Comparison of ENCODE assay signal across 8 cellular contexts in the genomic region with DNA sequence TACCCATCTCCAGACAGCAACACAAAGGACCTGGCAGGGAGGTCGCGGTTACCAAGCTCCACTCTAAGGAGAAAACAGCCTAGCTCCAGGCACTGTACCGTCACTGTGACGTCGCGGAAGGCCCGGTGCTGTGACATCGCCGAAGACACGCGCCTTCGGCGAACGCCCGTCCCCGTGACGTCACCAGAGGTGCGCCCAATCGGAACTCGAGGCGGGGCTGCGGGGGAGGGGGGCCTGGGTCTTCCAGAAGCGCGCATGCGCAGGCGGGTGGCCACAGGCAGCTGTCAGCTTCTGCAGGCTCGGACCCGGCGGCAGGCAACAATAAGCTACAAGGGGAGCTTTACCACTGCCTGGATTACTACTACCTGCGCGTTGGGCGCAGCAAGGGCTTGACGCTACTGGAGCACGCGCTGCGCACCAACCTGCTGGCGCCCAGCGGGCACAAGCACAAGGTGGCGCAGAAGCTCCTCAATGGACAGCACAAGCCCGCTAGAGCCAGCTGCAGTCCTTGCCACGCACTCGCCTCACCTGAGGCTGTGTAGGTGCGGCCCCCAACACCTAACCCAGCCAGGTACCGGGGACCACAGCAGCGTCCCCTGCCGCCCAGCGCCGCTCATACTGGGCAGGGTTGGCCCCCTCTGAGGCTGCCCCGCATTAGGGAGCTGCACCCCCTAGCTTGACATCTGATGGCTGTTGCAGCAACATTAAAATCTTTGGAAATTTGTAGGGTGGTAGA.
A peak's percentile ranks its signal among the peaks of the same experiment; 100 is the strongest.
DNase-seq lines count a peak whose midpoint lies in the region; ATAC-seq, FAIRE-seq and TF ChIP-seq lines count a peak whose summit lies in the region.

No MANE protein-coding gene starts in this region.

- peak; percentile 76 for ATAC-seq in HG02840 (IDR thresholded peaks at IDR 0.05; ENCODE audit: low FRiP score, unreplicated experiment)

- no peak for FAIRE-seq in RCC 7860 (lab: Jason Lieb, UNC)

- no peaks in the 10 kb centered on the region for H3K27me3 ChIP-seq in GM06990 (replicated peaks; ENCODE audit: control insufficient read depth, insufficient read depth, low read length)

- peak; percentile 58 for TF ChIP-seq CTCF in GM06990 (IDR thresholded peaks at IDR 0.05; ENCODE audit: insufficient read depth, low read length, poor library complexity, severe bottlenecking)

- 9 to 16% methylated on average over 41 to 46 of the region's 49 CpGs for WGBS in mesodermal cell (ENCODE audit: insufficient coverage in 2 of 2), 2 experiments

- no peak overlapping the region for H3K27ac ChIP-seq in mesodermal cell (ENCODE audit: low read depth, low read length, severe bottlenecking)

- H3K4me3 ChIP-seq in GM06990 (replicated peaks; ENCODE audit: low read depth, low read length) (peak overlapping the region; percentile 48), mesodermal cell (ENCODE audit: extremely low read depth, insufficient read depth, low read length, poor library complexity, severe bottlenecking) (peak overlapping the region; percentile 31)

- peak; percentile 83 for DNase-seq in GM06990 (ENCODE audit: extremely low read depth, insufficient read length)
- peak; percentile 93 for DNase-seq in NCI-H510A (lab: John Stamatoyannopoulos, UW)
- DNase-seq in activated T-cell treated with anti-CD3 and anti-CD28 coated beads for 4 hours = peak; percentile 78
- DNase-seq in epidermal melanocyte (ENCODE audit: insufficient read length, low spot score) = peak; percentile 72
- DNase-seq in stimulated activated CD8-positive, alpha-beta memory T cell treated with anti-CD3 and anti-CD28 coated beads, Interleukin-12 subunit alpha, Interleukin-12 subunit beta, amount 100 ng/mL, for 4 hours (ENCODE audit: low read depth) = peak; percentile 78
- no peak for DNase-seq in RCC 7860 (ENCODE audit: low spot score)

- H3K36me3 ChIP-seq in GM06990 (ENCODE audit: control insufficient read depth, insufficient read depth, low read length) (no peaks in the 10 kb centered on the region; the same call in 1 of the 2 replicates), mesodermal cell (ENCODE audit: control insufficient read depth, insufficient read depth, low read length) (no peaks in the 10 kb centered on the region)

- no peaks in the 10 kb centered on the region for H3K4me1 ChIP-seq in mesodermal cell (ENCODE audit: control insufficient read depth, insufficient read depth, low read length, poor library complexity, severe bottlenecking)

- no peaks in the 10 kb centered on the region for H3K9me3 ChIP-seq in mesodermal cell (ENCODE audit: control insufficient read depth, low read length)
